29 cellular contexts compared by ENCODE assay signal in the genomic region with DNA sequence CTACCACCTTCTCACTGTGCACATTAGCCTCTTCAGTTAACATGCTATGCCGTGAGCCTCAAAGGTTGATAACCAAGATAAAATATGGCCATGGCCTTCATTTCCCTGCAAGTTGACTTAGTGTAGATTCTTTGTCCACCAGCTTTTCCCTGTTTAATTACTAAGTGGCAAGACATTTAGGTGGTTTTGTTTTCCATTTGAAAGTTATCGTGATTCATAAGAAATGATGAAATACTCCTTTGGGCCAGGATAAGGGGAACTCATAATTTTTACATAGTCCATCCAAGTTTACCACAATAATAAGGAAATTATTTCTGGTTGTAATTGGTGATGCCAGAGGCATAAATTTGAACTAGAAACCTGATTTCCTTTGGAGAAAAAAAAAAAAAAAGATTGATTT.
"Had no signal": no experiment of that assay in that cellular context is flagged by ENCODE, and none has a peak within 500 bp of the region (broad histone marks: within the 10 kb centered on the region; RNA-seq: fewer than 3 reads in every experiment).

No MANE protein-coding gene starts in this region.

- H3K9me3 ChIP-seq: SK-N-SH had no signal

- DNase-seq: activated CD4-positive, alpha-beta T cell treated with anti-CD3 and anti-CD28 coated beads, Interleukin-2, amount 10 ng/mL, durations not matched to agents 24 days and 14 days; activated CD4-positive, alpha-beta T cell treated with anti-CD3 and anti-CD28 coated beads, Interleukin-2, amount 50 U/mL, for 4 hours; activated CD8-positive, alpha-beta T cell treated with anti-CD3 and anti-CD28 coated beads for 36 hours; activated effector memory CD4-positive, alpha-beta T cell treated with anti-CD3 and anti-CD28 coated beads, Interleukin-2, amount 50 U/mL, for 16 hours; activated naive CD4-positive, alpha-beta T cell; activated naive CD4-positive, alpha-beta T cell treated with anti-CD3 and anti-CD28 coated beads, Interleukin-2, amount 50 U/mL, for 16 hours; activated naive CD8-positive, alpha-beta T cell treated with anti-CD3 and anti-CD28 coated beads for 36 hours; activated T-cell treated with anti-CD3 and anti-CD28 coated beads, Interleukin-2, amount 50 U/mL, for 1 hour; activated T-cell treated with anti-CD3 and anti-CD28 coated beads, Interleukin-2, amount 50 U/mL, for 72 hours; Kasumi-1; KG1; MM.1S; NCI-H1048; NCI-H1105 treated with DMSO at 0.1 percent for 48 hours; NCI-H1436; NCI-H1694; NCI-H1930; NCI-H2081 treated with DMSO at 0.1 percent for 48 hours; NCI-H226; NCI-H446 treated with DMSO at 0.1 percent for 48 hours; NCI-H524; NCI-H69; RPMI8226; SHP77 treated with DMSO at 0.1 percent for 48 hours; SK-N-SH had no signal

- H3K4me3 ChIP-seq: cardiac muscle cell, SJSA1 had no signal

- ATAC-seq: activated CD8-positive, alpha-beta T cell treated with anti-CD3 and anti-CD28 coated beads for 36 hours; activated T-cell treated with anti-CD3 and anti-CD28 coated beads, Interleukin-2, amount 50 U/mL, for 72 hours; activated T-helper 17 cell treated with anti-CD3 and anti-CD28 coated beads, Interleukin-2, amount 50 U/mL, for 72 hours; Panc1 had no signal

- H3K9ac ChIP-seq: SK-N-SH had no signal

- H3K27ac ChIP-seq: cardiac muscle cell, SJSA1 had no signal

- H3K36me3 ChIP-seq: cardiac muscle cell, SJSA1 had no signal

- H3K4me1 ChIP-seq: SJSA1 had no signal

- H3K27me3 ChIP-seq: cardiac muscle cell, SJSA1 had no signal
